In the genomic region with DNA sequence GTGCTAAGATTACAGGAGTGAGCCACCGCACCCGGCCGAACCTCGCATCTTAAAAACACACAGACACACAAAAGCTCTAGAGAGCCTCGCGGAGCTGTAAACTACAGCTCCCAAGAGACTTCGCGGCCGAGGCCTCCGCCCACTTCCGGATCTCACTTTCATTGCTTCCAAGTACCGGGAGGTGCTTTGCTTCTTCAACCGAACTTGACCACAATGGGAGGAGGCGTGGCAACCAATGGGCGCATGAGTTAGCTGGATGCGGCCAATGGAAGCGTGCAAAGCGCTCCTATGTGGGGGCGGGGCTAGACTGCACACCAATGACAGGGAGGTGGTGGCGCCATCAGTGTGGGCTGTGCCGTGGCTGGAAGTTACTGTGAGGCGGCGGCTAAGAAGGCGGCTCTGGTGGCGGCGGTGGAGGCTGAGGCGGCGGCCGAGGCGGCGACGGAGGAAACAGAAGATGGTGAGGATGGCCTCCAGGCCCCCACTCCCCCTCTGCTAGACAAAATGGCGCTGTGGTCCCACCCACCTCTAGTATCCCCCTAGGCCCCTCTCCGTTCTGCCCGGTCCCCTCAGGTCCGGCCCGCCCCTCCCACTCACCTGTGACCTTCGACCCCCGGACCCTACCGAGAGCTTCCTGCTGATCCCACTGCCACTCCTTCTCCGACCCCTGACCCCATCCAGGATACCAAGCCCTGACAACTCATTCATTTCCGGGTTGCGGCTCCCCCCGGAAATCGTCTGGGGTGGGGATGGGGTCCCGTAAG, we compare ENCODE assay signal across 8 cellular contexts. TPM values are rescaled to one million over a fixed set of nuclear protein-coding genes. Genes with fewer than 3 reads are reported as not detected.
DNase-seq lines count a peak whose midpoint lies in the region; ATAC-seq and TF ChIP-seq lines count a peak whose summit lies in the region.

A gene (plus strand): TSS at position 366 of the 764 bp plus-strand sequence. CDS start 92 bp downstream, at position 458.

- H4K91ac ChIP-seq in H9 (ENCODE audit: insufficient read length, low read depth, low read length): no peak within 1 kb of the TSS

- H3K36me3 ChIP-seq in MM.1S (replicated peaks; ENCODE audit: insufficient read depth, low read length): 0 out of 2 replicates have a peak, but pooled peaks cover under 1% of the 10 kb centered on the region

- no peak within 1 kb of the TSS for H2BK20ac ChIP-seq in H9 (ENCODE audit: low read depth, low read length, poor library complexity, severe bottlenecking)

- no peak within 1 kb of the TSS for H4K8ac ChIP-seq in H9 (replicated peaks; ENCODE audit: insufficient read length, low read depth, low read length)

- no peak within 1 kb of the TSS for H3K14ac ChIP-seq in H9 (ENCODE audit: insufficient read depth, low read length)

- peak within 1 kb of the TSS; percentile 94 for H3K4me3 ChIP-seq in MM.1S (ENCODE audit: low read length)

- peaks cover 9 to 18% (median 17%) of the 10 kb centered on the region in 3 experiments; a peak in 6 of 7 replicates for H3K36me3 Mint-ChIP-seq in H9 (ENCODE audit: insufficient read depth in 1 of 3, low read depth in 3 of 3)
- peaks cover 14% of the 10 kb centered on the region for H3K36me3 Mint-ChIP-seq in nephron progenitor cell (ENCODE audit: low read depth)

- peaks cover 11% of the 10 kb centered on the region for H3K23me2 ChIP-seq in H9 (ENCODE audit: insufficient read length, low read depth, low read length, poor library complexity, severe bottlenecking)

- H3K27me3 ChIP-seq in H9 (ENCODE audit: insufficient read depth, low read length) (no peaks in the 10 kb centered on the region), MM.1S (replicated peaks; ENCODE audit: insufficient read depth, low read length) (no peaks in the 10 kb centered on the region)

- H2AFZ ChIP-seq in H9 (ENCODE audit: low read length) (no peak within 1 kb of the TSS), MM.1S (ENCODE audit: low read length) (peak within 1 kb of the TSS; percentile 11; the same call in 1 of the 2 replicates)

- H2BK5ac ChIP-seq in H9 (ENCODE audit: insufficient read length, low read length): no peak within 1 kb of the TSS

- H3K27ac Mint-ChIP-seq in H9: peak within 1 kb of the TSS; percentile 88 to 98 (median 95); a peak in 6 of 7 replicates
- H3K27ac Mint-ChIP-seq in nephron progenitor cell: peak within 1 kb of the TSS; percentile 84
- peak within 1 kb of the TSS; percentile 98 to 99 for H3K27ac Mint-ChIP-seq in stimulated activated naive CD8-positive, alpha-beta T cell treated with anti-CD3 and anti-CD28 coated beads, Interleukin-15, amount 100 ng/mL, for 72 hours

- H2AK5ac ChIP-seq in H9 (ENCODE audit: insufficient read length, low read length): no peak within 1 kb of the TSS

- DNase-seq in EL (peak; percentile 100), H9 (peak; percentile 100), MM.1S (peak; percentile 100), SIG-M5 (lab: John Stamatoyannopoulos, UW) (peak; percentile 98), activated gamma-delta T cell (lab: John Stamatoyannopoulos, UW) (peak; percentile 78), fibroblast of the conjunctiva (ENCODE audit: low read depth) (peak; percentile 100), nephron progenitor cell (peak; percentile 97)
- DNase-seq in stimulated activated naive CD8-positive, alpha-beta T cell treated with anti-CD3 and anti-CD28 coated beads, Interleukin-15, amount 100 ng/mL, for 72 hours: peak; percentile 98 to 99

- H3K9ac ChIP-seq in H9 (ENCODE audit: extremely low read depth, insufficient read length, low read length): peak within 1 kb of the TSS; percentile 32
- peak within 1 kb of the TSS; percentile 83 for H3K9ac ChIP-seq in MM.1S (ENCODE audit: low read length)

- H3K18ac ChIP-seq in H9 (ENCODE audit: insufficient read length, low read depth, low read length): no peak within 1 kb of the TSS

- no peaks in the 10 kb centered on the region for H3K9me3 Mint-ChIP-seq in H9
- no peaks in the 10 kb centered on the region for H3K9me3 Mint-ChIP-seq in nephron progenitor cell
- no peaks in the 10 kb centered on the region for H3K9me3 Mint-ChIP-seq in stimulated activated naive CD8-positive, alpha-beta T cell treated with anti-CD3 and anti-CD28 coated beads, Interleukin-15, amount 100 ng/mL, for 72 hours

- WGBS in H9 (ENCODE audit: extremely low coverage, insufficient read length, low lambda C conversion rate): no CpG with 5 or more reads among the region's 46 CpGs

- H3K79me2 ChIP-seq in H9 (ENCODE audit: insufficient read depth, low read length) (peaks cover 7% of the 10 kb centered on the region; the same call in 1 of the 2 replicates), MM.1S (ENCODE audit: low read length) (peaks cover 66% of the 10 kb centered on the region)

- peaks cover 6% of the 10 kb centered on the region for H3K79me1 ChIP-seq in H9 (ENCODE audit: insufficient read depth, low read depth, low read length, poor library complexity, severe bottlenecking)

- TF ChIP-seq CTCF in H9 (conservative IDR thresholded peaks at IDR 0.05) (no peak), MM.1S (IDR thresholded peaks at IDR 0.05; ENCODE audit: low read length) (no peak), nephron progenitor cell (IDR thresholded peaks at IDR 0.05) (no peak)

- no peaks in the 10 kb centered on the region for H3K9me3 ChIP-seq in H9 (ENCODE audit: control insufficient read depth, low read depth, low read length)
- no peaks in the 10 kb centered on the region for H3K9me3 ChIP-seq in MM.1S (replicated peaks; ENCODE audit: insufficient read depth, low read length)

- no peak within 1 kb of the TSS for H2BK12ac ChIP-seq in H9 (ENCODE audit: insufficient read length, low read depth, low read length)

- no peaks in the 10 kb centered on the region; the same call in 1 of the 2 replicates for H3K27me3 Mint-ChIP-seq in H9 (ENCODE audit: low read depth)
- no peaks in the 10 kb centered on the region for H3K27me3 Mint-ChIP-seq in nephron progenitor cell (ENCODE audit: low read depth, poor library complexity)
- H3K27me3 Mint-ChIP-seq in stimulated activated naive CD8-positive, alpha-beta T cell treated with anti-CD3 and anti-CD28 coated beads, Interleukin-15, amount 100 ng/mL, for 72 hours: no peaks in the 10 kb centered on the region

- H4K20me1 ChIP-seq in H9 (ENCODE audit: control insufficient read depth, insufficient read depth, insufficient read length) (no peaks in the 10 kb centered on the region), MM.1S (ENCODE audit: insufficient read depth, low read length) (no peaks in the 10 kb centered on the region)

- H3K4ac ChIP-seq in H9 (ENCODE audit: low read depth, low read length): no peak within 1 kb of the TSS

- H3K23ac ChIP-seq in H9 (ENCODE audit: insufficient read length, low read depth, low read length): no peak within 1 kb of the TSS

- no peak within 1 kb of the TSS for H3K56ac ChIP-seq in H9 (ENCODE audit: insufficient read length, low read depth, low read length)

- H3K4me3 Mint-ChIP-seq in H9 (peak within 1 kb of the TSS; percentile 94 to 95), nephron progenitor cell (peak within 1 kb of the TSS; percentile 93)
- H3K4me3 Mint-ChIP-seq in stimulated activated naive CD8-positive, alpha-beta T cell treated with anti-CD3 and anti-CD28 coated beads, Interleukin-15, amount 100 ng/mL, for 72 hours: peak within 1 kb of the TSS; percentile 98 to 99

- no peaks in the 10 kb centered on the region for H3K9me2 ChIP-seq in MM.1S (replicated peaks; ENCODE audit: insufficient read depth, low read length)

- H3K4me2 ChIP-seq in H9 (ENCODE audit: insufficient read depth, insufficient read length, low read length): peak within 1 kb of the TSS; percentile 73
- peak within 1 kb of the TSS; percentile 89 for H3K4me2 ChIP-seq in MM.1S (ENCODE audit: low read depth, low read length)

- peaks cover 23% of the 10 kb centered on the region for H3F3A ChIP-seq in MM.1S (ENCODE audit: insufficient read depth, low read length)

- ATAC-seq in stimulated activated naive CD8-positive, alpha-beta T cell treated with anti-CD3 and anti-CD28 coated beads, Interleukin-15, amount 100 ng/mL, for 72 hours: peak; percentile 82

- no peaks in the 10 kb centered on the region; the same call in 1 of the 2 replicates for H3K4me1 ChIP-seq in H9 (ENCODE audit: insufficient read depth, low read length)
- peaks cover 14% of the 10 kb centered on the region for H3K4me1 ChIP-seq in MM.1S (ENCODE audit: low read length)

- H2BK15ac ChIP-seq in H9 (ENCODE audit: low read depth, low read length): no peak within 1 kb of the TSS

- no peak within 1 kb of the TSS for H3K27ac ChIP-seq in H9 (ENCODE audit: insufficient read length, low read depth, low read length)
- H3K27ac ChIP-seq in MM.1S (ENCODE audit: low read length): no peak within 1 kb of the TSS

- no peak within 1 kb of the TSS for H3T11ph ChIP-seq in H9 (ENCODE audit: low read length)

- H2BK120ac ChIP-seq in H9 (ENCODE audit: low read depth, low read length, poor library complexity, severe bottlenecking): no peak within 1 kb of the TSS

- H3K4me1 Mint-ChIP-seq in H9 (peaks cover 22 to 31% of the 10 kb centered on the region in 2 experiments), nephron progenitor cell (peaks cover 49% of the 10 kb centered on the region)
- peaks cover 70% of the 10 kb centered on the region for H3K4me1 Mint-ChIP-seq in stimulated activated naive CD8-positive, alpha-beta T cell treated with anti-CD3 and anti-CD28 coated beads, Interleukin-15, amount 100 ng/mL, for 72 hours

- H4K5ac ChIP-seq in H9 (ENCODE audit: insufficient read length, low read depth, low read length): no peak within 1 kb of the TSS

RNA-seq across cellular contexts. Expression of the gene that starts here (rescaled TPM):
- 42.3 and 45.7 TPM in 2 replicates for total RNA-seq in H9 (2021)
